In the genomic region with DNA sequence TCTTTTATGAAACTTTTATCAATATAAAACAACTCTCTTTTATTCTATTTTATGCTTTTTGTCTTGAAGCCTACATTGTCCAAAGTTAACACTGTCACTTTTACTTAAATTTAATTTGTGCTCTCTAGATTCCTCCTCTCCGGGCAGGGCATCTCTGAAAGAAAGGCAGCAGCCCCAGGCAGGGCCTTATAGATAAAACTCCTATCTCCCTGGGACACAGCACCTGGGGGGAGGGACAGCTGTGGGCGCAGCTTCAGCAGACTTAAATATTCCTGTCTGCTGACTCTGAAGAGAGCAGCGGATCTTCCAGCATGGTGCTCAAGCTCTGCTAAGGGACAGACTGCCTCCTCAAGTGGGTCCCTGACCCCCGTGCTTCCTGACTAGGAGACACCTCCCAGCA, we compare ENCODE assay signal across 25 cellular contexts.
"Had no signal": no experiment of that assay in that cellular context is flagged by ENCODE, and none has a peak within 500 bp of the region (broad histone marks: within the 10 kb centered on the region; RNA-seq: fewer than 3 reads in every experiment).

No MANE protein-coding gene starts in this region.

- H3K27me3 ChIP-seq: left lung, ovary, right atrium auricular region, tibial nerve, vagina had no signal

- H3K9me3 ChIP-seq: lower lobe of right lung, ovary, vagina had no signal

- H3K27me3 Mint-ChIP-seq: progenitor cell of endocrine pancreas, type B pancreatic cell had no signal

- ATAC-seq: left colon; left lung; lower lobe of right lung; natural killer cell; sciatic nerve; stimulated activated effector memory CD8-positive, alpha-beta T cell treated with anti-CD3 and anti-CD28 coated beads, Interleukin-12 subunit alpha, Interleukin-12 subunit beta, amount 100 ng/mL, for 72 hours had no signal

- H3K36me3 ChIP-seq: left lung, lower lobe of right lung, ovary, right atrium auricular region, tibial nerve, vagina had no signal

- H3K27ac ChIP-seq: left lung, lower lobe of right lung, ovary, right atrium auricular region, skin epidermis, tibial nerve, vagina had no signal

- H3K27ac Mint-ChIP-seq: mesothelial cell of epicardium; naive B cell; natural killer cell; progenitor cell of endocrine pancreas; stimulated activated effector memory CD8-positive, alpha-beta T cell treated with anti-CD3 and anti-CD28 coated beads, Interleukin-12 subunit alpha, Interleukin-12 subunit beta, amount 100 ng/mL, for 72 hours; stimulated activated naive CD8-positive, alpha-beta T cell treated with anti-CD3 and anti-CD28 coated beads, Interleukin-15, Interleukin-2, amounts not matched to agents 100 ng/mL and 50 ng/mL, for 24 hours; type B pancreatic cell had no signal

- H3K4me3 Mint-ChIP-seq: mesothelial cell of epicardium; naive B cell; natural killer cell; stimulated activated effector memory CD8-positive, alpha-beta T cell treated with anti-CD3 and anti-CD28 coated beads, Interleukin-12 subunit alpha, Interleukin-12 subunit beta, amount 100 ng/mL, for 72 hours; stimulated activated naive CD8-positive, alpha-beta T cell treated with anti-CD3 and anti-CD28 coated beads, Interleukin-15, Interleukin-2, amounts not matched to agents 100 ng/mL and 50 ng/mL, for 24 hours; type B pancreatic cell had no signal

- DNase-seq: hippocampal formation; kidney glomerular epithelial cell; left colon; left lung; lower lobe of right lung; mammary epithelial cell; mesenchymal stem cell; naive B cell; natural killer cell; ovary; stimulated activated CD4-positive, alpha-beta T cell treated with anti-CD3 and anti-CD28 coated beads, Interleukin-12 subunit alpha, Interleukin-12 subunit beta, amount 100 ng/mL, for 4 hours; stimulated activated CD4-positive, alpha-beta T cell treated with anti-CD3 and anti-CD28 coated beads, Interleukin-15, amount 100 ng/mL, for 24 hours; stimulated activated CD4-positive, alpha-beta T cell treated with anti-CD3 and anti-CD28 coated beads, Interleukin-4, amount 100 ng/mL, for 24 hours; stimulated activated naive CD4-positive, alpha-beta T cell had no signal

- FAIRE-seq: keratinocyte had no signal

- H3K4me3 ChIP-seq: left lung, lower lobe of right lung, ovary, right atrium auricular region, skin epidermis, tibial nerve, vagina had no signal

- H3K4me1 ChIP-seq: left lung, lower lobe of right lung, right atrium auricular region, tibial nerve, vagina had no signal

- H3K4me1 Mint-ChIP-seq: mesothelial cell of epicardium; natural killer cell; stimulated activated effector memory CD8-positive, alpha-beta T cell treated with anti-CD3 and anti-CD28 coated beads, Interleukin-12 subunit alpha, Interleukin-12 subunit beta, amount 100 ng/mL, for 72 hours had no signal

- H3K36me3 Mint-ChIP-seq: stimulated activated effector memory CD8-positive, alpha-beta T cell treated with anti-CD3 and anti-CD28 coated beads, Interleukin-12 subunit alpha, Interleukin-12 subunit beta, amount 100 ng/mL, for 72 hours; type B pancreatic cell had no signal
